Comparison of ENCODE assay signal across 7 cellular contexts in genomic region chr2:34822616-34823015, GRCh38.
"Had no signal": no experiment of that assay in that cellular context is flagged by ENCODE, and none has a peak within 500 bp of the region (broad histone marks: within the 10 kb centered on the region; RNA-seq: fewer than 3 reads in every experiment).

No MANE protein-coding gene starts in this region.

- H3K27me3 Mint-ChIP-seq: IgD-negative memory B cell had no signal

- H3K4me1 Mint-ChIP-seq: IgD-negative memory B cell had no signal

- H3K4me3 Mint-ChIP-seq: H9, IgD-negative memory B cell had no signal

- DNase-seq: GOT3, H9, HCEC 1CT, KG1 had no signal

- H3K27ac Mint-ChIP-seq: H9, IgD-negative memory B cell had no signal

- FAIRE-seq: H54, HTR-8/SVneo had no signal
